ENCODE assay signal across 12 cellular contexts in the genomic region with DNA sequence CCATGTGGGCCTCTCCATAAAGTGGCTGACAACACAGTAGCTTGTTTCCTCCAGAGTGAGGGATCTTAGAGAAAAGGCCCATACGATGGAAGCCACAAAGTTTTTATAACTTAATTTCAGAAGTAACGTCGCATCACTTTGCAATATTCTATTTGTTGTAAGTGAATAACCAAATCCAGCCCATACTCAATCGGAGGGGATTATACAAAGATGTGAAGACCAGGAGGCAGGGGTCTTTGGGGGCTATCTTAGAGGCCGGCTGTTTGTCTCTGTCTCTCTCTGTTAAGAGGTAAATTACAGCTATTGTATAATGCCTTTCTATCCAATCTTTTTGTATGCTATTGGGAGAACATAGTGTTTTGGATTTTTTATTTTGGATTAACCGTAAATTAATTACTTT.
"Had no signal": no experiment of that assay in that cellular context is flagged by ENCODE, and none has a peak within 500 bp of the region (broad histone marks: within the 10 kb centered on the region; RNA-seq: fewer than 3 reads in every experiment).

No MANE protein-coding gene starts in this region.

- H3K9me3 ChIP-seq: right lobe of liver, upper lobe of right lung had no signal

- H3K27ac Mint-ChIP-seq: memory B cell; nephron; stimulated activated naive CD8-positive, alpha-beta T cell treated with anti-CD3 and anti-CD28 coated beads, Interleukin-15, amount 100 ng/mL, for 72 hours; T-helper 2 cell treated with Interferon-gamma antibody and Interleukin-4, amounts not matched to agents 5 μg/mL and 100 μg/mL, for 36 hours had no signal

- H3K27me3 Mint-ChIP-seq: memory B cell; stimulated activated naive CD8-positive, alpha-beta T cell treated with anti-CD3 and anti-CD28 coated beads, Interleukin-15, amount 100 ng/mL, for 72 hours had no signal

- H3K4me3 ChIP-seq: left ventricle myocardium inferior, right lobe of liver, upper lobe of right lung had no signal

- DNase-seq: activated CD4-positive, alpha-beta T cell treated with anti-CD3 and anti-CD28 coated beads, Interleukin-2, amount 50 U/mL, for 1 hour; activated CD8-positive, alpha-beta memory T cell treated with anti-CD3 and anti-CD28 coated beads for 24 hours; activated naive CD4-positive, alpha-beta T cell; islet precursor cell; left ventricle myocardium inferior; right lobe of liver; stimulated activated naive CD8-positive, alpha-beta T cell treated with anti-CD3 and anti-CD28 coated beads, Interleukin-15, amount 100 ng/mL, for 72 hours; upper lobe of right lung had no signal

- H3K4me3 Mint-ChIP-seq: memory B cell; nephron; stimulated activated naive CD8-positive, alpha-beta T cell treated with anti-CD3 and anti-CD28 coated beads, Interleukin-15, amount 100 ng/mL, for 72 hours; T-helper 2 cell treated with Interferon-gamma antibody and Interleukin-4, amounts not matched to agents 5 μg/mL and 100 μg/mL, for 36 hours had no signal

- H3K27ac ChIP-seq: left ventricle myocardium inferior, right lobe of liver, upper lobe of right lung had no signal

- H3K9me3 Mint-ChIP-seq: memory B cell; nephron; stimulated activated naive CD8-positive, alpha-beta T cell treated with anti-CD3 and anti-CD28 coated beads, Interleukin-15, amount 100 ng/mL, for 72 hours; T-helper 2 cell treated with Interferon-gamma antibody and Interleukin-4, amounts not matched to agents 5 μg/mL and 100 μg/mL, for 36 hours had no signal

- ATAC-seq: esophagus mucosa; right lobe of liver; stimulated activated naive CD8-positive, alpha-beta T cell treated with anti-CD3 and anti-CD28 coated beads, Interleukin-15, amount 100 ng/mL, for 72 hours; upper lobe of right lung had no signal

- H3K27me3 ChIP-seq: right lobe of liver, upper lobe of right lung had no signal
